Comparison of ENCODE assay signal across 18 cellular contexts in the genomic region with DNA sequence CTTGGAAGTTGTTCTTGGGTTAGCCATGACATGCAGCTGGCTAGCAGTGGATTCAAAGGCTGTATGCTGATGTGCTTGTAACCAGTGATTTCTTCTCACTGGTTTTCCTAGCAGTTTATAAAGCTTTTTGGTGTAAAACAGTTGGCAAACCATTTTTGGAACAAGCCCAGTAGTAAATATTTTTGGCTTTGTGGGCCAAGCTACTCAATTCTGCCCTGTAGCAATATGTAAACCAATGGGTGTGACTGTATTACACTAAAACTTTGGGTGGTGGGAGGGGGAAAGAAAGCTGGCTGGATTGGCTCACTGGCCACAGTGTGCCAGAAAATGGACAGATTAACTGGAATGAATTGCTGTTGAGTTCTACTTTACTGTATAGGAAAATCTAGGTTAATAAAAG.
A peak's percentile ranks its signal among the peaks of the same experiment; 100 is the strongest.
DNase-seq lines count a peak whose midpoint lies in the region; ATAC-seq and TF ChIP-seq lines count a peak whose summit lies in the region.
"Had no signal": no experiment of that assay in that cellular context is flagged by ENCODE, and none has a peak within 500 bp of the region (broad histone marks: within the 10 kb centered on the region; RNA-seq: fewer than 3 reads in every experiment).

No MANE protein-coding gene starts in this region.

- no peaks in the 10 kb centered on the region for H3K79me1 ChIP-seq in IMR-90 (ENCODE audit: low read depth in 1 of 2, low read length in 2 of 2)

- peaks cover 1% of the 10 kb centered on the region; the same call in 1 of the 2 replicates for H3K9me3 ChIP-seq in IMR-90 (ENCODE audit: control insufficient read depth, insufficient read depth, low read length)
- H3K9me3 ChIP-seq: BLaER1 treated with 17β-estradiol and CSF1 and Interleukin-3, amounts not matched to agents 10 nM and 100 nM; SJCRH30 had no signal

- peak overlapping the region; percentile 39 for H3K4ac ChIP-seq in IMR-90 (ENCODE audit: low read depth, low read length)

- TF ChIP-seq POLR2A in IMR-90 (IDR thresholded peaks at IDR 0.05; ENCODE audit: low read depth, low read length) = no peak

- peaks cover 9% of the 10 kb centered on the region for H3K4me1 ChIP-seq in IMR-90 (ENCODE audit: control insufficient read depth, insufficient read depth, low read length)
- H3K4me1 ChIP-seq: SJCRH30 had no signal

- in situ Hi-C loops in IMR-90 (cut with MboI; ENCODE audit: low sequenced_read_pairs) = no loop called here

- ATAC-seq in IMR-90 (ENCODE audit: low read depth) (peak; percentile 78), omental fat pad (ENCODE audit: low FRiP score) (peak; percentile 44), HG02938 (IDR thresholded peaks at IDR 0.05; ENCODE audit: unreplicated experiment) (no peak), HG02981 (IDR thresholded peaks at IDR 0.05; ENCODE audit: unreplicated experiment) (no peak)

- no peaks in the 10 kb centered on the region for H3K9me1 ChIP-seq in IMR-90 (ENCODE audit: insufficient read depth, low read length)

- no peak for TF ChIP-seq RAD21 in IMR-90 (IDR thresholded peaks at IDR 0.05; ENCODE audit: low read length)

- no peak overlapping the region for H2AK9ac ChIP-seq in IMR-90 (replicated peaks; ENCODE audit: low read depth, low read length, poor library complexity)

- no peak overlapping the region for H3K14ac ChIP-seq in IMR-90 (replicated peaks; ENCODE audit: low read depth, low read length)

- no TSS peak for BruUV-seq in IMR-90 (replicated peaks; lab: Mats Ljungman, UMichigan)

- no peak overlapping the region for H3K56ac ChIP-seq in IMR-90 (ENCODE audit: extremely low read depth, insufficient read depth, low read length)

- H2BK15ac ChIP-seq in IMR-90 (ENCODE audit: low read depth, low read length) = no peak overlapping the region

- H2BK120ac ChIP-seq in IMR-90 (ENCODE audit: low read depth, low read length) = no peak overlapping the region

- CTCF ChIA-PET in IMR-90 (lab: Yijun Ruan, JAX) (no interaction called here), GM10248 (lab: Yijun Ruan, JAX) (interaction anchor here (1.0 to 4.2 kb wide), 4 partner anchors 14 to 247 kb away, joined by 3 to 34 read pairs (median 4); no protein-coding TSS in a partner anchor)

- no peak overlapping the region for H2AK5ac ChIP-seq in IMR-90 (ENCODE audit: low read depth, low read length)

- no peak overlapping the region for H2AFZ ChIP-seq in IMR-90 (replicated peaks; ENCODE audit: low read length, poor library complexity)

- dilution Hi-C loops in IMR-90 (cut with HindIII; ENCODE audit: low sequenced_read_pairs, unreplicated experiment) = no loop called here

- H3K4me3 ChIP-seq in AG09309 (ENCODE audit: control insufficient read depth, low read depth, low read length) (no peak overlapping the region), IMR-90 (ENCODE audit: insufficient read depth, low read depth, low read length) (no peak overlapping the region)
- H3K4me3 ChIP-seq: BLaER1 treated with 17β-estradiol and CSF1 and Interleukin-3, amounts not matched to agents 10 nM and 100 nM; SJCRH30 had no signal

- no peak overlapping the region for H3K18ac ChIP-seq in IMR-90 (ENCODE audit: low read depth, low read length)

- 0 out of 2 replicates have a peak overlapping the region, but pooled peaks have one; percentile 25 for H3K9ac ChIP-seq in IMR-90 (ENCODE audit: low read depth, low read length)
- H3K9ac ChIP-seq: BLaER1 treated with 17β-estradiol and CSF1 and Interleukin-3, amounts not matched to agents 10 nM and 100 nM had no signal

- H3K36me3 ChIP-seq in IMR-90 (ENCODE audit: control insufficient read depth, insufficient read depth, low read length) = no peaks in the 10 kb centered on the region
- H3K36me3 ChIP-seq: BLaER1 treated with 17β-estradiol and CSF1 and Interleukin-3, amounts not matched to agents 10 nM and 100 nM; SJCRH30 had no signal

- no peak overlapping the region for H2BK20ac ChIP-seq in IMR-90 (ENCODE audit: low read depth, low read length)

- intact Hi-C loops in IMR-90 (cut with micrococcal nuclease) = loop anchor here (5.0 kb wide), 1 partner anchor 85 kb away; a partner anchor contains a TSS

- H4K8ac ChIP-seq in IMR-90 (ENCODE audit: low read depth in 2 of 2, low read length in 2 of 2) = no peak overlapping the region

- DNase-seq in AG09309 (ENCODE audit: low read depth) = peak; percentile 34
- peak; percentile 27 for DNase-seq in IMR-90
- DNase-seq in astrocyte of the hippocampus (ENCODE audit: low read depth, low spot score) = peak; percentile 42
- DNase-seq in omental fat pad (ENCODE audit: low spot score) = no peak
- no peak for DNase-seq in GM10248 (ENCODE audit: extremely low spot score)
- no peak for DNase-seq in NCI-H82 (lab: John Stamatoyannopoulos, UW)
- DNase-seq: CD8-positive, alpha-beta memory T cell; DMS53; HFFc6; NCI-H1417; NCI-H187; NCI-H2227 treated with DMSO at 0.1 percent for 48 hours; NCI-H510A treated with DMSO at 0.1 percent for 48 hours; NCI-H774; SJCRH30 had no signal

- H3K4me2 ChIP-seq in IMR-90 (ENCODE audit: low read depth, low read length) = no peak overlapping the region
- H3K4me2 ChIP-seq: BLaER1 treated with 17β-estradiol and CSF1 and Interleukin-3, amounts not matched to agents 10 nM and 100 nM had no signal

- H3K23ac ChIP-seq in IMR-90 (ENCODE audit: low read depth, low read length) = no peak overlapping the region

- POLR2A ChIA-PET in IMR-90 (lab: Charles Lee; ENCODE audit: unreplicated experiment) (no interaction called here), GM10248 (lab: Yijun Ruan, JAX) (no interaction called here)

- H4K91ac ChIP-seq in IMR-90 (ENCODE audit: insufficient read depth, low read depth, low read length) = no peak overlapping the region

- H4K5ac ChIP-seq in IMR-90 (ENCODE audit: low read depth, low read length) = no peak overlapping the region

- no peak for TF ChIP-seq CTCF in AG09309 (IDR thresholded peaks at IDR 0.05; ENCODE audit: control insufficient read depth, insufficient read depth, low read depth, low read length, missing control alignments)
- TF ChIP-seq CTCF in IMR-90 (conservative IDR thresholded peaks at IDR 0.05; ENCODE audit: low read depth, low read length) = no peak
- no peak for TF ChIP-seq CTCF in omental fat pad (IDR thresholded peaks at IDR 0.05)
- no peak for TF ChIP-seq CTCF in GM10248 (IDR thresholded peaks at IDR 0.05; ENCODE audit: control extremely low read depth, extremely low read depth, low read depth, missing control alignments)

- H2BK5ac ChIP-seq in IMR-90 (ENCODE audit: low read depth, low read length, poor library complexity, severe bottlenecking) = no peak overlapping the region

- H3K27me3 ChIP-seq in IMR-90 (ENCODE audit: control insufficient read depth, insufficient read depth, low read length) = no peaks in the 10 kb centered on the region
- H3K27me3 ChIP-seq: SJCRH30 had no signal

- H4K20me1 ChIP-seq in IMR-90 (ENCODE audit: insufficient read depth, low read length) = no peaks in the 10 kb centered on the region
- H4K20me1 ChIP-seq: BLaER1 treated with 17β-estradiol and CSF1 and Interleukin-3, amounts not matched to agents 10 nM and 100 nM had no signal

- peak overlapping the region; percentile 50; the same call in 1 of the 2 replicates for H3K27ac ChIP-seq in IMR-90 (ENCODE audit: insufficient read depth, low read length)
- H3K27ac ChIP-seq: BLaER1 treated with 17β-estradiol and CSF1 and Interleukin-3, amounts not matched to agents 10 nM and 100 nM; SJCRH30 had no signal

TF ChIP-seq in IMR-90, 13 proteins besides CTCF, POLR2A, EP300 and RAD21:
- TF ChIP-seq CEBPB (IDR thresholded peaks at IDR 0.05; ENCODE audit: low read depth, low read length) (no peak), NFE2L2 (IDR thresholded peaks at IDR 0.05; ENCODE audit: low read depth, low read length) (no peak), MAZ (IDR thresholded peaks at IDR 0.05; ENCODE audit: borderline replicate concordance, low read depth, low read length) (no peak), RFX5 (IDR thresholded peaks at IDR 0.05; ENCODE audit: low read depth, low read length) (no peak), MXI1 (IDR thresholded peaks at IDR 0.05; ENCODE audit: borderline replicate concordance, low read depth, low read length) (no peak), CHD1 (IDR thresholded peaks at IDR 0.05; ENCODE audit: low read depth, low read length) (no peak), FOS (IDR thresholded peaks at IDR 0.05; ENCODE audit: low read depth, low read length) (no peak), MAFK (IDR thresholded peaks at IDR 0.05; ENCODE audit: low read depth, low read length) (no peak), BHLHE40 (IDR thresholded peaks at IDR 0.05; ENCODE audit: low read depth, low read length) (no peak), SMC3 (IDR thresholded peaks at IDR 0.05; ENCODE audit: low read depth, low read length) (no peak), RCOR1 (IDR thresholded peaks at IDR 0.05; ENCODE audit: insufficient replicate concordance, low read length) (no peak)
- TF ChIP-seq, protein P1, sequence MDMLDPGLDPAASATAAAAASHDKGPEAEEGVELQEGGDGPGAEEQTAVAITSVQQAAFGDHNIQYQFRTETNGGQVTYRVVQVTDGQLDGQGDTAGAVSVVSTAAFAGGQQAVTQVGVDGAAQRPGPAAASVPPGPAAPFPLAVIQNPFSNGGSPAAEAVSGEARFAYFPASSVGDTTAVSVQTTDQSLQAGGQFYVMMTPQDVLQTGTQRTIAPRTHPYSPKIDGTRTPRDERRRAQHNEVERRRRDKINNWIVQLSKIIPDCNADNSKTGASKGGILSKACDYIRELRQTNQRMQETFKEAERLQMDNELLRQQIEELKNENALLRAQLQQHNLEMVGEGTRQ (IDR thresholded peaks at IDR 0.05; ENCODE audit: low read depth, low read length) = no peak
- TF ChIP-seq, protein P2, sequence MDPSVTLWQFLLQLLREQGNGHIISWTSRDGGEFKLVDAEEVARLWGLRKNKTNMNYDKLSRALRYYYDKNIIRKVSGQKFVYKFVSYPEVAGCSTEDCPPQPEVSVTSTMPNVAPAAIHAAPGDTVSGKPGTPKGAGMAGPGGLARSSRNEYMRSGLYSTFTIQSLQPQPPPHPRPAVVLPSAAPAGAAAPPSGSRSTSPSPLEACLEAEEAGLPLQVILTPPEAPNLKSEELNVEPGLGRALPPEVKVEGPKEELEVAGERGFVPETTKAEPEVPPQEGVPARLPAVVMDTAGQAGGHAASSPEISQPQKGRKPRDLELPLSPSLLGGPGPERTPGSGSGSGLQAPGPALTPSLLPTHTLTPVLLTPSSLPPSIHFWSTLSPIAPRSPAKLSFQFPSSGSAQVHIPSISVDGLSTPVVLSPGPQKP (IDR thresholded peaks at IDR 0.05; ENCODE audit: borderline replicate concordance, low read depth, low read length) = no peak
TF ChIP-seq in IMR-90: peak in this region for 0.

Comparison
In these comparisons a context has a peak if more than half of its experiments do, and no peak if none do; other contexts are left out.
1. DNase-seq: peak in AG09309 (single experiment), IMR-90 (single experiment) and astrocyte of the hippocampus (single experiment); none in omental fat pad (single experiment), GM10248 (single experiment) and NCI-H82 (single experiment).
2. ATAC-seq: peak in IMR-90 (single experiment) and omental fat pad (single experiment); none in HG02938 (single experiment) and HG02981 (single experiment).